Comparison of ENCODE assay signal across 16 cellular contexts in the genomic region with DNA sequence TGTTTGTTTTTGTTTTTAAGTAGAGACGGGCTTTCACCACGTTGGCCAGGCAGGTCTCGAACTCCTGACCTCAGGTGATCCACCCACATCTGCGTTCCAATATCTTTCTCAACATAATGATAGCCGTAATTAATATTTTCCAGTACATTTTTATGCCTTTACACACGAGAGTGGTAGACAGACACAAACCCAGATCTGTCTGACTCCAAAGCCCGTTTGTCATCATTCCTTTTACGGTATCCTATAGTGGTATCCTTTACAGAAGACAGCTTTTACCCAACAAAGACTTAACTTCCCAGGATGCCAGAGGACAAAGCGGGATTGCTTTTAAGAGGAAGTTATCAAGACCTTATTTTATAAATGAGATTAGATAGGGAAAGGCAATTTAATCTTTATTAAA. TPM values are rescaled to one million over a fixed set of nuclear protein-coding genes. Genes with fewer than 3 reads are reported as not detected.
DNase-seq lines count a peak whose midpoint lies in the region; ATAC-seq and TF ChIP-seq lines count a peak whose summit lies in the region.
"Had no signal": no experiment of that assay in that cellular context is flagged by ENCODE, and none has a peak within 500 bp of the region (broad histone marks: within the 10 kb centered on the region; RNA-seq: fewer than 3 reads in every experiment).

No MANE protein-coding gene starts in this region.

- H3K9me2 ChIP-seq in GM23248 (ENCODE audit: insufficient read depth) (no peaks in the 10 kb centered on the region), PC-9 (ENCODE audit: insufficient read depth) (no peaks in the 10 kb centered on the region)

- H3K9me3 ChIP-seq in GM23248 (ENCODE audit: low read depth) (no peaks in the 10 kb centered on the region), PC-9 (ENCODE audit: insufficient read depth, low read depth) (no peaks in the 10 kb centered on the region), endodermal cell (ENCODE audit: control insufficient read depth, low read length) (no peaks in the 10 kb centered on the region)
- H3K9me3 ChIP-seq: A549, Caco-2, HAP-1 had no signal

- peaks cover 80% of the 10 kb centered on the region for H3K36me3 ChIP-seq in GM23248 (ENCODE audit: low read depth)
- peaks cover 57% of the 10 kb centered on the region for H3K36me3 ChIP-seq in PC-9 (ENCODE audit: low read depth)
- peaks cover 96% of the 10 kb centered on the region for H3K36me3 ChIP-seq in endodermal cell (ENCODE audit: control insufficient read depth, insufficient read depth, low read length)

- BruUV-seq in PC-9 (replicated peaks; lab: Mats Ljungman, UMichigan): no TSS peak

- 0 out of 2 replicates have a peak overlapping the region, but pooled peaks have one; percentile 71 for H3K27ac ChIP-seq in GM23248
- H3K27ac ChIP-seq in PC-9: peak overlapping the region; percentile 5; the same call in 1 of the 2 replicates
- H3K27ac ChIP-seq in endodermal cell (ENCODE audit: low read depth, low read length): no peak overlapping the region
- H3K27ac ChIP-seq: A549 had no signal

- no peak overlapping the region for H3K4me3 ChIP-seq in GM23248
- no peak overlapping the region for H3K4me3 ChIP-seq in PC-9
- no peak overlapping the region for H3K4me3 ChIP-seq in endodermal cell (ENCODE audit: low read length)
- H3K4me3 ChIP-seq: A549, HAP-1 had no signal

- POLR2A ChIA-PET in PC-9 (lab: Charles Lee; ENCODE audit: unreplicated experiment): no interaction called here

- H3F3A ChIP-seq in GM23248 (ENCODE audit: insufficient read depth) (peaks cover 53% of the 10 kb centered on the region), PC-9 (ENCODE audit: insufficient read depth, low read depth) (peaks cover 10% of the 10 kb centered on the region; the same call in 1 of the 2 replicates)

- H3K27ac Mint-ChIP-seq in endodermal cell: peak overlapping the region; percentile 6
- H3K27ac Mint-ChIP-seq: CD4-positive, alpha-beta memory T cell had no signal

- no peaks in the 10 kb centered on the region for H3K9me3 Mint-ChIP-seq in endodermal cell
- H3K9me3 Mint-ChIP-seq: CD4-positive, alpha-beta memory T cell had no signal

- TF ChIP-seq CTCF in PC-9 (conservative IDR thresholded peaks at IDR 0.05) (no peak), endodermal cell (conservative IDR thresholded peaks at IDR 0.05) (no peak)

- 90 to 95% methylated on average over 9 of the region's 9 CpGs for WGBS in GM23248 (ENCODE audit: low coverage in 1 of 2, low lambda C conversion rate in 2 of 2, missing lambda C conversion rate in 2 of 2), 2 experiments
- 93 to 96% methylated on average over 4 to 9 of the region's 9 CpGs for WGBS in endodermal cell (ENCODE audit: insufficient coverage in 1 of 2, insufficient read length in 1 of 2), 2 experiments

- H3K9ac ChIP-seq in GM23248 (no peak overlapping the region), endodermal cell (ENCODE audit: extremely low read depth, low read length, poor library complexity, severe bottlenecking) (no peak overlapping the region)

- H2AFZ ChIP-seq in GM23248: no peak overlapping the region
- no peak overlapping the region for H2AFZ ChIP-seq in PC-9

- H3K36me3 Mint-ChIP-seq in endodermal cell (ENCODE audit: low read depth): peaks cover 77% of the 10 kb centered on the region

- no peak overlapping the region for H3K4me2 ChIP-seq in GM23248 (ENCODE audit: unreplicated experiment)
- no peak overlapping the region for H3K4me2 ChIP-seq in PC-9
- H3K4me2 ChIP-seq: A549 had no signal

- H4K20me1 ChIP-seq in GM23248 (ENCODE audit: insufficient read depth) (no peaks in the 10 kb centered on the region), PC-9 (ENCODE audit: insufficient read depth) (no peaks in the 10 kb centered on the region)

- intact Hi-C loops in PC-9 (cut with micrococcal nuclease; ENCODE audit: unreplicated experiment): no loop called here

- CTCF ChIA-PET in PC-9 (lab: Charles Lee): no interaction called here

- peaks cover 20% of the 10 kb centered on the region for H3K4me1 ChIP-seq in GM23248 (ENCODE audit: insufficient read depth)
- H3K4me1 ChIP-seq in PC-9 (replicated peaks; ENCODE audit: insufficient read depth): no peaks in the 10 kb centered on the region
- H3K4me1 ChIP-seq in endodermal cell (ENCODE audit: control insufficient read depth, insufficient read depth, low read length): no peaks in the 10 kb centered on the region
- H3K4me1 ChIP-seq: A549, Caco-2 had no signal

- ATAC-seq in HG03280 (IDR thresholded peaks at IDR 0.05; ENCODE audit: unreplicated experiment): no peak
- ATAC-seq: A549 had no signal

- H3K27me3 Mint-ChIP-seq in endodermal cell (ENCODE audit: insufficient read depth): no peaks in the 10 kb centered on the region
- H3K27me3 Mint-ChIP-seq: CD4-positive, alpha-beta memory T cell had no signal

- H3K4me3 Mint-ChIP-seq in endodermal cell: no peak overlapping the region
- H3K4me3 Mint-ChIP-seq: CD4-positive, alpha-beta memory T cell had no signal

- in situ Hi-C loops in GM23248 (cut with MboI): no loop called here

- no peaks in the 10 kb centered on the region for H3K27me3 ChIP-seq in GM23248 (replicated peaks; ENCODE audit: insufficient read depth)
- no peaks in the 10 kb centered on the region for H3K27me3 ChIP-seq in PC-9 (ENCODE audit: insufficient read depth, low read depth)
- no peaks in the 10 kb centered on the region for H3K27me3 ChIP-seq in endodermal cell (ENCODE audit: control insufficient read depth, insufficient read depth, low read length, poor library complexity, severe bottlenecking)

- no peaks in the 10 kb centered on the region for H3K4me1 Mint-ChIP-seq in endodermal cell

- H3K79me2 ChIP-seq in GM23248 (ENCODE audit: insufficient read depth) (peaks cover 34% of the 10 kb centered on the region), PC-9 (ENCODE audit: low read depth) (no peaks in the 10 kb centered on the region)

- DNase-seq in GM23248 (no peak), PC-9 (no peak), endodermal cell (no peak), activated gamma-delta T cell treated with Interleukin-2 at 50 U/mL for 16 hours (no peak)
- no peak for DNase-seq in activated CD4-positive, alpha-beta T cell treated with anti-CD3 and anti-CD28 coated beads, Interleukin-2, amount 50 U/mL, for 1 hour
- DNase-seq in stimulated activated CD4-positive, alpha-beta T cell treated with anti-CD3 and anti-CD28 coated beads, Interleukin-12 subunit alpha, Interleukin-12 subunit beta, amount 100 ng/mL, for 4 hours: no peak
- DNase-seq: 8988T; C1 segment of cervical spinal cord; Caco-2; CD4-positive, alpha-beta memory T cell; DMS153; DND-41; GOT3 had no signal

RNA-seq across cellular contexts. Expression of a gene that starts 59.8 kb away (rescaled TPM):
- 225 and 229 TPM in 2 replicates for total RNA-seq in GM23248 (2014; rRNA removed; shearing (Covaris generic))
- 97.1 and 97.4 TPM in 2 replicates for polyA plus RNA-seq in GM23248 (2016; fragmentation: Nextera tagmentation; extraction: Ambion mirVana)
- 98.8 and 126 TPM in 2 replicates for total RNA-seq in PC-9 (2021)
- 100 to 1,000 TPM; 259 to 280 TPM for total RNA-seq in endodermal cell
- 262 TPM for polyA plus RNA-seq in endodermal cell (2013, experiment 1 of 2)
- polyA plus RNA-seq in endodermal cell (2013, experiment 2 of 2): 238 TPM
